In the genomic region with DNA sequence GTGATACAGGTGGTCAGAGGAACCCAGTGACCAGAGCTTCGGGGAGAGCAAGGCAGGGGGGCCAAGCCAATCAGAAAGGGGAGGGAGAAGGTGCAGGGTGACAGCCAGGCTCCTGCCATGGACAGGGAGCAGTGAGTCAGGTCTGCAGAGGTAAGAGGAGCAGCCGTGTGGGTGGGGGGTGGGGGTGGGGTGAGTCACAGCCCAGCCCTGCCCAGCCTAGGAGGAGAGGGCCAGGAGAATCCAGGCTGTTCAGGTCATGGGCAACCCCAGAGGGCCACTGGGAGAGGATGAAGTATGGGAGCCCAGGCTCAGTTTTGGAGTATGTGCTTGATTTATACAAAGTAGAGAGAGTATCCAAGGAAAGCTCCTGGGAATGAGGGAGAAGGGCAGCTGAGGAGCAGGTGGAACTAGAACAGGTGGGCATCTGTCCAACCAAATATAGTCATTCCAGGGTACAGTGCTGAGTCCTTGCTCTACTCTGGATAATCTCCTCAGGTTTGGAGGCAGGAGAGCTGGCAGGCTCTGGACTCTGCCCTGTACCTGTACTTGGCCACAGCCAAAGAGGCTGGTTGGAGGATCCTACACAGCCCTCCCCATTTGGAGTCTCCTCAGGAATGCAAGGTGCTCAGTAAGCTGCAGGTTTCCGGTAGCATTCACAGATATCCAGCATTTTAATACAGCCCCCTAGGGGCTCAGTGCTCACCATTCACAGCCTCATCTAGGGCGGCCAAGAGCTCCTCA, we compare ENCODE assay signal across 8 cellular contexts. TPM values are rescaled to one million over a fixed set of nuclear protein-coding genes. Genes with fewer than 3 reads are reported as not detected.
A peak's percentile ranks its signal among the peaks of the same experiment; 100 is the strongest.
DNase-seq lines count a peak whose midpoint lies in the region; ATAC-seq and TF ChIP-seq lines count a peak whose summit lies in the region.

No MANE protein-coding gene starts in this region.

- no peaks in the 10 kb centered on the region for H3K36me3 Mint-ChIP-seq in CD4-positive, alpha-beta T cell (ENCODE audit: low read depth)
- peaks cover 0 to 38% (median 0%) of the 10 kb centered on the region in 5 donors for H3K36me3 Mint-ChIP-seq in naive thymus-derived CD4-positive, alpha-beta T cell

- H3K4me3 Mint-ChIP-seq in CD4-positive, alpha-beta T cell = peak overlapping the region; percentile 83
- H3K4me3 Mint-ChIP-seq in naive thymus-derived CD4-positive, alpha-beta T cell = peak overlapping the region in 9 of 10 donors; percentile 47 to 91 (median 82)

- DNase-seq in CD4-positive, alpha-beta T cell = no peak
- peak; percentile 47 for DNase-seq in NCI-H526 treated with DMSO at 0.1 percent for 48 hours (lab: John Stamatoyannopoulos, UW)
- DNase-seq in cerebellum (ENCODE audit: low spot score) = peak; percentile 55
- DNase-seq in naive thymus-derived CD4-positive, alpha-beta T cell = no peak
- DNase-seq in T-helper 9 cell = no peak
- DNase-seq in NCI-H1092 (lab: John Stamatoyannopoulos, UW) = no peak
- DNase-seq in GM13977 (ENCODE audit: low spot score) = no peak

- CTCF ChIA-PET in CD4-positive, alpha-beta T cell (lab: Charles Lee) = interaction anchor here (1.0 to 12.3 kb wide), 5 partner anchors 15 to 101 kb away, joined by 3 to 118 read pairs (median 5); a partner anchor contains a TSS
- CTCF ChIA-PET in naive thymus-derived CD4-positive, alpha-beta T cell (lab: Charles Lee) = interaction anchor here (0.9 to 14.9 kb wide), 4 partner anchors 9 to 100 kb away, joined by 3 to 262 read pairs (median 6); no protein-coding TSS in a partner anchor

- no peaks in the 10 kb centered on the region for H3K9me3 Mint-ChIP-seq in CD4-positive, alpha-beta T cell
- H3K9me3 Mint-ChIP-seq in naive thymus-derived CD4-positive, alpha-beta T cell = no peaks in the 10 kb centered on the region

- H3K27me3 ChIP-seq in CD4-positive, alpha-beta T cell (ENCODE audit: control insufficient read depth, insufficient read depth, low read length) = no peaks in the 10 kb centered on the region
- no peaks in the 10 kb centered on the region for H3K27me3 ChIP-seq in naive thymus-derived CD4-positive, alpha-beta T cell (ENCODE audit: control insufficient read depth in 2 of 2, insufficient read depth in 2 of 2, low read length in 2 of 2)

- POLR2A ChIA-PET in CD4-positive, alpha-beta T cell (lab: Charles Lee) = interaction anchor here (1.0 to 2.8 kb wide), 5 partner anchors 52 to 366 kb away, joined by 3 to 17 read pairs (median 5); a partner anchor contains a TSS
- POLR2A ChIA-PET in naive thymus-derived CD4-positive, alpha-beta T cell (lab: Charles Lee) = no interaction called here

- no peak overlapping the region for H3K27ac ChIP-seq in CD4-positive, alpha-beta T cell (ENCODE audit: low read depth, low read length)
- no peak overlapping the region for H3K27ac ChIP-seq in naive thymus-derived CD4-positive, alpha-beta T cell (ENCODE audit: low read depth, low read length)

- in situ Hi-C loops in GM13977 (cut with MboI; ENCODE audit: low pct_unique_long_range_greater_than_20kb, low sequenced_read_pairs, unreplicated experiment) = no loop called here

- H3K4me1 ChIP-seq in naive thymus-derived CD4-positive, alpha-beta T cell (ENCODE audit: control insufficient read depth in 2 of 2, insufficient read depth in 2 of 2, low read length in 2 of 2) = peaks cover 10 to 38% of the 10 kb centered on the region in 2 donors

- H3K27me3 Mint-ChIP-seq in CD4-positive, alpha-beta T cell = peaks cover 4% of the 10 kb centered on the region
- peaks cover 0 to 11% (median 2%) of the 10 kb centered on the region in 5 donors for H3K27me3 Mint-ChIP-seq in naive thymus-derived CD4-positive, alpha-beta T cell

- TF ChIP-seq CTCF in CD4-positive, alpha-beta T cell (IDR thresholded peaks at IDR 0.05) = no peak
- TF ChIP-seq CTCF in GM13977 (IDR thresholded peaks at IDR 0.05; ENCODE audit: extremely low read depth, insufficient read depth, missing control alignments) = no peak

- intact Hi-C loops in CD4-positive, alpha-beta T cell (cut with DNase I, micrococcal nuclease) = loop anchor here (5.0 kb wide), 2 partner anchors 43 to 173 kb away; a partner anchor contains a TSS
- intact Hi-C loops in naive thymus-derived CD4-positive, alpha-beta T cell (cut with micrococcal nuclease) = loop anchor here (5.0 to 10.0 kb wide), 2 partner anchors 83 to 230 kb away; a partner anchor contains a TSS

- H3K36me3 ChIP-seq in naive thymus-derived CD4-positive, alpha-beta T cell (ENCODE audit: control insufficient read depth in 2 of 3, insufficient read depth in 3 of 3, low read length in 3 of 3) = no peaks in the 10 kb centered on the region

- ATAC-seq in CD4-positive, alpha-beta T cell (ENCODE audit: poor library complexity) = no peak
- ATAC-seq in naive thymus-derived CD4-positive, alpha-beta T cell = no peak
- ATAC-seq in HG03571 (IDR thresholded peaks at IDR 0.05; ENCODE audit: unreplicated experiment) = no peak

- H3K4me1 Mint-ChIP-seq in CD4-positive, alpha-beta T cell (ENCODE audit: low read depth) = peaks cover 59% of the 10 kb centered on the region
- peaks cover 31 to 71% (median 59%) of the 10 kb centered on the region in 7 donors for H3K4me1 Mint-ChIP-seq in naive thymus-derived CD4-positive, alpha-beta T cell

- no peaks in the 10 kb centered on the region for H3K9me3 ChIP-seq in CD4-positive, alpha-beta T cell (ENCODE audit: control insufficient read depth, low read length)
- H3K9me3 ChIP-seq in naive thymus-derived CD4-positive, alpha-beta T cell (ENCODE audit: control insufficient read depth in 2 of 3, low read length in 3 of 3) = no peaks in the 10 kb centered on the region

- H3K27ac Mint-ChIP-seq in CD4-positive, alpha-beta T cell = peak overlapping the region; percentile 50
- H3K27ac Mint-ChIP-seq in naive thymus-derived CD4-positive, alpha-beta T cell = peak overlapping the region in 8 of 9 donors; percentile 2 to 94 (median 70)

- no peak overlapping the region for H3K4me3 ChIP-seq in naive thymus-derived CD4-positive, alpha-beta T cell (ENCODE audit: low read length)

RNA-seq across cellular contexts. Expression of a gene that starts 1.6 kb away (rescaled TPM):
- total RNA-seq in CD4-positive, alpha-beta T cell = 1 to 10 TPM; 3.6 to 4.2 TPM
- 7.5 TPM for total RNA-seq in cerebellum
- total RNA-seq in naive thymus-derived CD4-positive, alpha-beta T cell = 10 to 100 TPM in 3 of 5 experiments, under 1 TPM in 2; 0.35 to 95.5 (median 11.6) TPM
- polyA plus RNA-seq in naive thymus-derived CD4-positive, alpha-beta T cell = not detected

RNA-seq across cellular contexts. Expression of a gene that starts 15.1 kb away (rescaled TPM):
- not detected for total RNA-seq in CD4-positive, alpha-beta T cell
- 0.45 TPM for total RNA-seq in cerebellum
- total RNA-seq in naive thymus-derived CD4-positive, alpha-beta T cell = under 1 TPM in 3 of 5 experiments, not detected in 2; 0.13 to 0.96 (median 0.34) TPM
- polyA plus RNA-seq in naive thymus-derived CD4-positive, alpha-beta T cell = not detected

RNA-seq across cellular contexts. Expression of a gene that starts 42.0 kb away (rescaled TPM):
- total RNA-seq in CD4-positive, alpha-beta T cell = 10 to 100 TPM; 21.3 to 22.0 TPM
- 38.8 TPM for total RNA-seq in cerebellum
- 10 to 100 TPM; 24.8 to 52.7 (median 28.2) TPM for total RNA-seq in naive thymus-derived CD4-positive, alpha-beta T cell
- polyA plus RNA-seq in naive thymus-derived CD4-positive, alpha-beta T cell = 100 to 1,000 TPM; 126 to 139 TPM

RNA-seq across cellular contexts. Expression of a gene that starts 56.8 kb away (rescaled TPM):
- total RNA-seq in CD4-positive, alpha-beta T cell = 100 to 1,000 TPM; 202 to 212 TPM
- 152 TPM for total RNA-seq in cerebellum
- total RNA-seq in naive thymus-derived CD4-positive, alpha-beta T cell = 100 to 1,000 TPM; 145 to 240 (median 217) TPM
- polyA plus RNA-seq in naive thymus-derived CD4-positive, alpha-beta T cell = 10 to 100 TPM; 63.1 to 87.1 TPM

Comparison
In these comparisons a context has a peak if more than half of its experiments do, and no peak if none do; other contexts are left out.
1. DNase-seq: peak in NCI-H526 treated with DMSO at 0.1 percent for 48 hours (single experiment) and cerebellum (single experiment); none in CD4-positive, alpha-beta T cell (0 of 10), naive thymus-derived CD4-positive, alpha-beta T cell (0 of 9), T-helper 9 cell (single experiment), NCI-H1092 (single experiment) and GM13977 (single experiment).